ENCODE assay signal across 21 cellular contexts in genomic region chr20:57315964-57316480, GRCh38. TPM values are rescaled to one million over a fixed set of nuclear protein-coding genes. Genes with fewer than 3 reads are reported as not detected.
DNase-seq lines count a peak whose midpoint lies in the region; ATAC-seq and TF ChIP-seq lines count a peak whose summit lies in the region.
"Had no signal": no experiment of that assay in that cellular context is flagged by ENCODE, and none has a peak within 500 bp of the region (broad histone marks: within the 10 kb centered on the region; RNA-seq: fewer than 3 reads in every experiment).

No MANE protein-coding gene starts in this region.

- H3K9ac ChIP-seq in BLaER1: no peak overlapping the region

- no peaks in the 10 kb centered on the region for H3K9me3 ChIP-seq in BLaER1
- no peaks in the 10 kb centered on the region for H3K9me3 ChIP-seq in DOHH2 (ENCODE audit: control insufficient read depth, insufficient read depth, low read length)
- H3K9me3 ChIP-seq in OCI-LY7 (ENCODE audit: low read length): no peaks in the 10 kb centered on the region
- H3K9me3 ChIP-seq in esophagus squamous epithelium: no peaks in the 10 kb centered on the region

- H3K4me3 ChIP-seq in BLaER1: no peak overlapping the region
- H3K4me3 ChIP-seq in DOHH2 (ENCODE audit: low read length): peak overlapping the region; percentile 33
- H3K4me3 ChIP-seq in OCI-LY7 (ENCODE audit: low read depth, low read length, poor library complexity, severe bottlenecking): peak overlapping the region; percentile 9
- H3K4me3 ChIP-seq in esophagus squamous epithelium: no peak overlapping the region
- H3K4me3 ChIP-seq: GM12878, GM23338 had no signal

- H3K4me2 ChIP-seq in BLaER1 (peak overlapping the region; percentile 84; the same call in 1 of the 2 replicates), DOHH2 (ENCODE audit: low read length) (peak overlapping the region; percentile 90), OCI-LY7 (ENCODE audit: low read length) (peak overlapping the region; percentile 69)
- H3K4me2 ChIP-seq: GM23338 had no signal

- H3K4me1 ChIP-seq in BLaER1 (peaks cover 35% of the 10 kb centered on the region), DOHH2 (ENCODE audit: control insufficient read depth, low read length) (peaks cover 97% of the 10 kb centered on the region), OCI-LY7 (ENCODE audit: insufficient read depth, low read length, poor library complexity, severe bottlenecking) (peaks cover 89% of the 10 kb centered on the region), esophagus squamous epithelium (peaks cover 6 to 44% (median 19%) of the 10 kb centered on the region in 3 donors)

- H3K79me2 ChIP-seq in DOHH2 (ENCODE audit: control insufficient read depth, low read length): peaks cover 12% of the 10 kb centered on the region
- H3K79me2 ChIP-seq in OCI-LY7 (ENCODE audit: insufficient read depth, low read depth, low read length): no peaks in the 10 kb centered on the region

- TF ChIP-seq CTCF in DOHH2 (IDR thresholded peaks at IDR 0.05; ENCODE audit: low read depth, low read length, poor library complexity, severe bottlenecking) (no peak), OCI-LY7 (conservative IDR thresholded peaks at IDR 0.05; ENCODE audit: low read length) (no peak), esophagus squamous epithelium (IDR thresholded peaks at IDR 0.05) (no peak)

- DNase-seq in OCI-LY7 (ENCODE audit: low spot score) (peak; percentile 59), esophagus squamous epithelium (lab: John Stamatoyannopoulos, UW) (no peak), NCI-H345 treated with DMSO at 0.1 percent for 48 hours (lab: John Stamatoyannopoulos, UW; ENCODE audit: unreplicated experiment) (no peak), COR-L47 (lab: John Stamatoyannopoulos, UW) (no peak)
- DNase-seq: CD4-positive, alpha-beta T cell; DMS153; DMS79 treated with DMSO at 0.1 percent for 48 hours; EL; HCEC 1CT had no signal

- ATAC-seq in HG02678 (IDR thresholded peaks at IDR 0.05; ENCODE audit: unreplicated experiment) (no peak), GM18861 (IDR thresholded peaks at IDR 0.05; ENCODE audit: unreplicated experiment) (no peak)
- ATAC-seq: GM12878, GM23338 had no signal

- TF ChIP-seq POLR2A in esophagus squamous epithelium (IDR thresholded peaks at IDR 0.05): no peak

- H2AFZ ChIP-seq in OCI-LY7 (ENCODE audit: low read length): peak overlapping the region; percentile 9; the same call in 1 of the 2 replicates
- H2AFZ ChIP-seq: GM23338 had no signal

- H3K27me3 ChIP-seq in BLaER1: no peaks in the 10 kb centered on the region
- no peaks in the 10 kb centered on the region for H3K27me3 ChIP-seq in DOHH2 (ENCODE audit: control insufficient read depth, low read length)
- peaks cover 0 to 4% (median 0%) of the 10 kb centered on the region in 4 donors for H3K27me3 ChIP-seq in esophagus squamous epithelium

- intact Hi-C loops in OCI-LY7 (cut with micrococcal nuclease; ENCODE audit: unreplicated experiment) (loop anchor here (2.0 to 5.0 kb wide), 4 partner anchors 31 to 366 kb away; no protein-coding TSS in a partner anchor), esophagus squamous epithelium (cut with DNase I) (no loop called here)

- WGBS in esophagus squamous epithelium, 2 donors: 77 to 93% methylated on average over 6 to 8 of the region's 8 CpGs

- no peak overlapping the region for H3K27ac ChIP-seq in BLaER1
- peak overlapping the region; percentile 99 for H3K27ac ChIP-seq in DOHH2 (ENCODE audit: low read depth, low read length)
- peak overlapping the region; percentile 95 for H3K27ac ChIP-seq in OCI-LY7 (ENCODE audit: low read depth, low read length, poor library complexity, severe bottlenecking)
- H3K27ac ChIP-seq in esophagus squamous epithelium: peak overlapping the region in 3 of 4 donors; percentile 4 to 54 (median 49)
- H3K27ac ChIP-seq: C4-2B, HL-60 had no signal

- H3K36me3 ChIP-seq in BLaER1: no peaks in the 10 kb centered on the region
- peaks cover 5% of the 10 kb centered on the region for H3K36me3 ChIP-seq in DOHH2 (ENCODE audit: control insufficient read depth, low read length)
- H3K36me3 ChIP-seq in OCI-LY7 (ENCODE audit: insufficient read depth, low read length): no peaks in the 10 kb centered on the region
- H3K36me3 ChIP-seq in esophagus squamous epithelium: no peaks in the 10 kb centered on the region

- CTCF ChIA-PET in OCI-LY7 (lab: Charles Lee; ENCODE audit: unreplicated experiment): no interaction called here

- POLR2A ChIA-PET in OCI-LY7 (lab: Charles Lee): interaction anchor here (0.8 to 5.4 kb wide), 5 partner anchors 10 to 154 kb away, joined by 3 to 27 read pairs (median 3); no protein-coding TSS in a partner anchor

- no peaks in the 10 kb centered on the region for H4K20me1 ChIP-seq in BLaER1
- no peaks in the 10 kb centered on the region for H4K20me1 ChIP-seq in DOHH2 (ENCODE audit: control insufficient read depth, insufficient read depth, low read depth, low read length)
- no peaks in the 10 kb centered on the region for H4K20me1 ChIP-seq in OCI-LY7 (ENCODE audit: insufficient read depth, low read length)

- peaks cover 41% of the 10 kb centered on the region for H3F3A ChIP-seq in DOHH2 (ENCODE audit: control insufficient read depth, insufficient read depth)

- no TSS peak for BruUV-seq in OCI-LY7 (replicated peaks; lab: Mats Ljungman, UMichigan)

- H3K9me2 ChIP-seq in DOHH2 (replicated peaks; ENCODE audit: control insufficient read depth, low read length): no peaks in the 10 kb centered on the region
- H3K9me2 ChIP-seq in OCI-LY7 (ENCODE audit: insufficient read depth, low read length): no peaks in the 10 kb centered on the region

RNA-seq across cellular contexts. Expression of gene SPO11, which starts 13.6 kb away (rescaled TPM):
- total RNA-seq in OCI-LY7 (2014; rRNA removed; shearing (Covaris generic)): not detected in 2 replicates
- total RNA-seq in OCI-LY7 (2022) (not detected in 2 replicates), esophagus squamous epithelium (not detected)
- total RNA-seq: A172; B cell; CD4-positive, alpha-beta T cell; G401; GM12878; GM23338; HT1080 had no signal

RNA-seq across cellular contexts. Expression of gene RAE1, which starts 35.0 kb away (rescaled TPM):
- total RNA-seq in OCI-LY7 (2014; rRNA removed; shearing (Covaris generic)): 50.5 and 55.0 TPM in 2 replicates
- total RNA-seq in OCI-LY7 (2022): 57.4 and 58.2 TPM in 2 replicates
- 10 to 100 TPM; 24.4 to 42.7 (median 28.3) TPM for total RNA-seq in esophagus squamous epithelium

RNA-seq across cellular contexts. Expression of gene BMP7, which starts 49.6 kb away (rescaled TPM):
- total RNA-seq in OCI-LY7 (2014; rRNA removed; shearing (Covaris generic)): 72.2 and 94.2 TPM in 2 replicates
- total RNA-seq in OCI-LY7 (2022) (2.2 and 3.7 TPM in 2 replicates), esophagus squamous epithelium (10 to 100 TPM; 21.8 to 59.8 (median 35.1) TPM)
- total RNA-seq: B cell; CD4-positive, alpha-beta T cell had no signal

Comparison
In these comparisons a context has a peak if more than half of its experiments do, and no peak if none do; other contexts are left out.
1. H3K4me3 ChIP-seq: peak in DOHH2 (single experiment) and OCI-LY7 (single experiment); none in BLaER1 (single experiment) and esophagus squamous epithelium (0 of 4).
2. Peak in every context shown above with its lines, with median percentiles within 50 percentile points of each other: H3K4me2 ChIP-seq.